Comparison of ENCODE assay signal across 18 cellular contexts in genomic region chr9:116792271-116792670, GRCh38.
"Had no signal": no experiment of that assay in that cellular context is flagged by ENCODE, and none has a peak within 500 bp of the region (broad histone marks: within the 10 kb centered on the region; RNA-seq: fewer than 3 reads in every experiment).

No MANE protein-coding gene starts in this region.

- H3K27me3 Mint-ChIP-seq: activated CD4-positive, alpha-beta T cell treated with anti-CD3 and anti-CD28 coated beads, Interleukin-2, amount 10 ng/mL, durations not matched to agents 7 days and 5 days; central memory CD8-positive, alpha-beta T cell; progenitor cell of endocrine pancreas had no signal

- DNase-seq: activated CD4-positive, alpha-beta T cell treated with anti-CD3 and anti-CD28 coated beads, Interleukin-2, amount 10 ng/mL, durations not matched to agents 7 days and 5 days; activated CD8-positive, alpha-beta T cell treated with anti-CD3 and anti-CD28 coated beads, Interleukin-2, amount 10 ng/mL, durations not matched to agents 7 days and 5 days; activated effector memory CD4-positive, alpha-beta T cell treated with Interleukin-2 at 50 U/mL for 16 hours; activated naive CD4-positive, alpha-beta T cell treated with anti-CD3 and anti-CD28 coated beads, Interleukin-2, amount 50 U/mL, for 16 hours; activated T-cell treated with anti-CD3 and anti-CD28 coated beads, Interleukin-2, amount 50 U/mL, for 4 hours; colonic mucosa; head of caudate nucleus; midbrain; nephron progenitor cell; stimulated activated CD4-positive, alpha-beta T cell treated with anti-CD3 and anti-CD28 coated beads, Interleukin-12 subunit alpha, Interleukin-12 subunit beta, amount 100 ng/mL, for 4 hours; stimulated activated CD4-positive, alpha-beta T cell treated with anti-CD3 and anti-CD28 coated beads, Interleukin-1b, Interleukin-23, amount 100 ng/mL, for 48 hours; stimulated activated CD8-positive, alpha-beta memory T cell treated with anti-CD3 and anti-CD28 coated beads, Interleukin-4, amount 100 ng/mL, for 48 hours; stimulated activated naive CD4-positive, alpha-beta T cell; thyroid gland had no signal

- H3K36me3 ChIP-seq: ascending aorta, colonic mucosa, thyroid gland had no signal

- H3K27ac Mint-ChIP-seq: activated CD4-positive, alpha-beta T cell treated with anti-CD3 and anti-CD28 coated beads, Interleukin-2, amount 10 ng/mL, durations not matched to agents 7 days and 5 days; activated CD8-positive, alpha-beta T cell treated with anti-CD3 and anti-CD28 coated beads, Interleukin-2, amount 10 ng/mL, durations not matched to agents 7 days and 5 days; progenitor cell of endocrine pancreas had no signal

- H3K4me1 Mint-ChIP-seq: activated CD4-positive, alpha-beta T cell treated with anti-CD3 and anti-CD28 coated beads, Interleukin-2, amount 10 ng/mL, durations not matched to agents 7 days and 5 days; central memory CD8-positive, alpha-beta T cell had no signal

- H3K4me1 ChIP-seq: ascending aorta, colonic mucosa, thyroid gland had no signal

- H3K27ac ChIP-seq: ascending aorta, colonic mucosa, thyroid gland had no signal

- H3K4me3 ChIP-seq: ascending aorta, colonic mucosa, lung, thyroid gland had no signal

- H3K27me3 ChIP-seq: ascending aorta, colonic mucosa, thyroid gland had no signal

- H3K4me3 Mint-ChIP-seq: activated CD4-positive, alpha-beta T cell treated with anti-CD3 and anti-CD28 coated beads, Interleukin-2, amount 10 ng/mL, durations not matched to agents 7 days and 5 days; activated CD8-positive, alpha-beta T cell treated with anti-CD3 and anti-CD28 coated beads, Interleukin-2, amount 10 ng/mL, durations not matched to agents 7 days and 5 days; activated T-cell treated with anti-CD3 and anti-CD28 coated beads, Interleukin-2, amount 50 U/mL, for 4 hours; central memory CD8-positive, alpha-beta T cell; nephron progenitor cell had no signal

- H3K9me3 Mint-ChIP-seq: activated CD4-positive, alpha-beta T cell treated with anti-CD3 and anti-CD28 coated beads, Interleukin-2, amount 10 ng/mL, durations not matched to agents 7 days and 5 days; activated T-cell treated with anti-CD3 and anti-CD28 coated beads, Interleukin-2, amount 50 U/mL, for 4 hours; central memory CD8-positive, alpha-beta T cell; nephron progenitor cell had no signal

- H3K9me3 ChIP-seq: ascending aorta, colonic mucosa, thyroid gland had no signal
